In genomic region chr9:128729302-128729701, GRCh38 we compare ENCODE assay signal across 21 cellular contexts. TPM values are rescaled to one million over a fixed set of nuclear protein-coding genes. Genes with fewer than 3 reads are reported as not detected.
DNase-seq lines count a peak whose midpoint lies in the region; ATAC-seq and TF ChIP-seq lines count a peak whose summit lies in the region.
"Had no signal": no experiment of that assay in that cellular context is flagged by ENCODE, and none has a peak within 500 bp of the region (broad histone marks: within the 10 kb centered on the region; RNA-seq: fewer than 3 reads in every experiment).

No MANE protein-coding gene starts in this region.

- TF ChIP-seq CTCF in endodermal cell (conservative IDR thresholded peaks at IDR 0.05) (no peak), mucosa of descending colon (IDR thresholded peaks at IDR 0.05) (no peak)

- H3K4me2 ChIP-seq in BLaER1 treated with 17β-estradiol and CSF1 and Interleukin-3, amounts not matched to agents 10 nM and 100 nM: peak overlapping the region; percentile 7 to 75 (median 64); a peak in 18 of 22 replicates
- H3K4me2 ChIP-seq: KMS-11 had no signal

- peaks cover 10% of the 10 kb centered on the region for H3K4me1 Mint-ChIP-seq in endodermal cell
- peaks cover 12 to 18% of the 10 kb centered on the region in 2 donors for H3K4me1 Mint-ChIP-seq in immature natural killer cell

- H3K27me3 Mint-ChIP-seq in endodermal cell (ENCODE audit: insufficient read depth) (no peaks in the 10 kb centered on the region), immature natural killer cell (ENCODE audit: low read depth in 3 of 3) (peaks cover under 1 to 8% (median 5%) of the 10 kb centered on the region in 3 donors)
- H3K27me3 Mint-ChIP-seq: activated naive CD4-positive, alpha-beta T cell treated with anti-CD3 and anti-CD28 coated beads, Interleukin-2, amount 50 U/mL, for 24 hours had no signal

- H3K9ac ChIP-seq in BLaER1 treated with 17β-estradiol and CSF1 and Interleukin-3, amounts not matched to agents 10 nM and 100 nM: peak overlapping the region in 9 of 11 experiments; percentile 0 to 56 (median 34); a peak in 12 of 22 replicates
- no peak overlapping the region for H3K9ac ChIP-seq in endodermal cell (ENCODE audit: extremely low read depth, low read length, poor library complexity, severe bottlenecking)
- H3K9ac ChIP-seq: KMS-11 had no signal

- no peak overlapping the region for H3K4me3 ChIP-seq in BLaER1 treated with 17β-estradiol and CSF1 and Interleukin-3, amounts not matched to agents 10 nM and 100 nM
- H3K4me3 ChIP-seq in endodermal cell (ENCODE audit: low read length) (no peak overlapping the region), mucosa of descending colon (no peak overlapping the region)
- H3K4me3 ChIP-seq: cardiac muscle cell, SJCRH30, upper lobe of left lung had no signal

- no peaks in the 10 kb centered on the region for H3K9me3 ChIP-seq in BLaER1 treated with 17β-estradiol and CSF1 and Interleukin-3, amounts not matched to agents 10 nM and 100 nM (replicated peaks in 1 of 11)
- no peaks in the 10 kb centered on the region for H3K9me3 ChIP-seq in endodermal cell (ENCODE audit: control insufficient read depth, low read length)
- H3K9me3 ChIP-seq in mucosa of descending colon: no peaks in the 10 kb centered on the region
- H3K9me3 ChIP-seq: SJCRH30, upper lobe of left lung had no signal

- peak overlapping the region in 8 of 11 experiments; percentile 17 to 58 (median 34); a peak in 12 of 22 replicates for H3K27ac ChIP-seq in BLaER1 treated with 17β-estradiol and CSF1 and Interleukin-3, amounts not matched to agents 10 nM and 100 nM
- no peak overlapping the region for H3K27ac ChIP-seq in endodermal cell (ENCODE audit: low read depth, low read length)
- H3K27ac ChIP-seq: cardiac muscle cell, KMS-11, SJCRH30, upper lobe of left lung had no signal

- H3K4me1 ChIP-seq in BLaER1 treated with 17β-estradiol and CSF1 and Interleukin-3, amounts not matched to agents 10 nM and 100 nM: peaks cover 24 to 66% (median 61%) of the 10 kb centered on the region in 10 experiments
- H3K4me1 ChIP-seq in endodermal cell (ENCODE audit: control insufficient read depth, insufficient read depth, low read length) (no peaks in the 10 kb centered on the region), mucosa of descending colon (ENCODE audit: low read depth) (peaks cover 7% of the 10 kb centered on the region)
- H3K4me1 ChIP-seq: SJCRH30 had no signal

- intact Hi-C loops in mucosa of descending colon (cut with DNase I, micrococcal nuclease): no loop called here

- no peaks in the 10 kb centered on the region; a peak in 1 of 22 replicates for H4K20me1 ChIP-seq in BLaER1 treated with 17β-estradiol and CSF1 and Interleukin-3, amounts not matched to agents 10 nM and 100 nM

- H3K4me3 Mint-ChIP-seq in endodermal cell (no peak overlapping the region), immature natural killer cell (no peak overlapping the region)
- H3K4me3 Mint-ChIP-seq: activated naive CD4-positive, alpha-beta T cell treated with anti-CD3 and anti-CD28 coated beads, Interleukin-2, amount 50 U/mL, for 24 hours; CD8-positive, alpha-beta T cell; H9 had no signal

- DNase-seq in D341Med (ENCODE audit: low spot score) (peak; percentile 67), NCI-H524 treated with DMSO at 0.1 percent for 48 hours (lab: John Stamatoyannopoulos, UW) (peak; percentile 95), endodermal cell (peak; percentile 64), immature natural killer cell (no peak), NCI-H187 treated with DMSO at 0.1 percent for 48 hours (lab: John Stamatoyannopoulos, UW) (no peak), mucosa of descending colon (no peak)
- DNase-seq: activated CD4-positive, alpha-beta T cell treated with anti-CD3 and anti-CD28 coated beads for 4 hours; CD8-positive, alpha-beta T cell; dermis blood vessel endothelial cell; H9; NCI-H1436 treated with DMSO at 0.1 percent for 48 hours; NCI-H226; NK-92 treated with Interleukin-12 subunit alpha and Interleukin-12 subunit beta, amount 100 ng/mL, for 24 hours; SJCRH30; upper lobe of left lung had no signal

- H3K27me3 ChIP-seq in BLaER1 treated with 17β-estradiol and CSF1 and Interleukin-3, amounts not matched to agents 10 nM and 100 nM: no peaks in the 10 kb centered on the region
- H3K27me3 ChIP-seq in endodermal cell (ENCODE audit: control insufficient read depth, insufficient read depth, low read length, poor library complexity, severe bottlenecking): no peaks in the 10 kb centered on the region
- H3K27me3 ChIP-seq: cardiac muscle cell, SJCRH30, upper lobe of left lung had no signal

- ATAC-seq in GM19351 (IDR thresholded peaks at IDR 0.05; ENCODE audit: unreplicated experiment) (no peak), mucosa of descending colon (no peak)
- ATAC-seq: CD8-positive, alpha-beta T cell; Panc1 had no signal

- H3K36me3 ChIP-seq in BLaER1 treated with 17β-estradiol and CSF1 and Interleukin-3, amounts not matched to agents 10 nM and 100 nM: peaks cover 0 to 21% (median 11%) of the 10 kb centered on the region in 11 experiments; a peak in 9 of 22 replicates
- peaks cover 11% of the 10 kb centered on the region for H3K36me3 ChIP-seq in endodermal cell (ENCODE audit: control insufficient read depth, insufficient read depth, low read length)
- peaks cover under 1% of the 10 kb centered on the region for H3K36me3 ChIP-seq in mucosa of descending colon (ENCODE audit: low read depth)
- H3K36me3 ChIP-seq: cardiac muscle cell, SJCRH30 had no signal

- H3K27ac Mint-ChIP-seq in endodermal cell: peak overlapping the region; percentile 31
- H3K27ac Mint-ChIP-seq in immature natural killer cell: no peak overlapping the region
- H3K27ac Mint-ChIP-seq: CD8-positive, alpha-beta T cell had no signal

- WGBS in endodermal cell (ENCODE audit: insufficient coverage in 1 of 2, insufficient read length in 1 of 2), 2 experiments: 85 to 88% methylated on average over 3 to 5 of the region's 5 CpGs

- no peaks in the 10 kb centered on the region for H3K9me3 Mint-ChIP-seq in endodermal cell
- no peaks in the 10 kb centered on the region for H3K9me3 Mint-ChIP-seq in immature natural killer cell
- H3K9me3 Mint-ChIP-seq: activated naive CD4-positive, alpha-beta T cell treated with anti-CD3 and anti-CD28 coated beads, Interleukin-2, amount 50 U/mL, for 24 hours; CD8-positive, alpha-beta T cell; H9 had no signal

- peaks cover 9% of the 10 kb centered on the region for H3K36me3 Mint-ChIP-seq in endodermal cell (ENCODE audit: low read depth)
- H3K36me3 Mint-ChIP-seq in immature natural killer cell: peaks cover 0 to 2% (median 0%) of the 10 kb centered on the region in 3 donors
- H3K36me3 Mint-ChIP-seq: activated naive CD4-positive, alpha-beta T cell treated with anti-CD3 and anti-CD28 coated beads, Interleukin-2, amount 50 U/mL, for 24 hours had no signal

RNA-seq across cellular contexts. Expression of gene ZDHHC12, which starts 5.4 kb away (rescaled TPM):
- total RNA-seq in endodermal cell: 10 to 100 TPM; 50.5 to 59.6 TPM
- 27.6 TPM for polyA plus RNA-seq in endodermal cell (2013, experiment 1 of 2)
- polyA plus RNA-seq in endodermal cell (2013, experiment 2 of 2): 26.7 TPM
- polyA plus RNA-seq in immature natural killer cell: 10 to 100 TPM; 63.7 to 76.6 (median 66.6) TPM
- 10 to 100 TPM; 33.0 to 89.5 (median 76.8) TPM for total RNA-seq in mucosa of descending colon

RNA-seq across cellular contexts. Expression of gene PKN3, which starts 27.0 kb away (rescaled TPM):
- total RNA-seq in endodermal cell: 10 to 100 TPM; 26.0 to 27.2 TPM
- polyA plus RNA-seq in endodermal cell (2013, experiment 1 of 2): 17.5 TPM
- polyA plus RNA-seq in endodermal cell (2013, experiment 2 of 2): 17.8 TPM
- 1 to 10 TPM; 2.1 to 3.9 (median 2.9) TPM for polyA plus RNA-seq in immature natural killer cell
- 1 to 10 TPM; 2.5 to 4.9 (median 3.8) TPM for total RNA-seq in mucosa of descending colon

RNA-seq across cellular contexts. Expression of gene SET, which starts 40.3 kb away (rescaled TPM):
- total RNA-seq in endodermal cell (100 to 1,000 TPM; 762 to 795 TPM), mucosa of descending colon (100 to 1,000 TPM; 174 to 272 (median 212) TPM)
- 715 TPM for polyA plus RNA-seq in endodermal cell (2013, experiment 1 of 2)
- polyA plus RNA-seq in endodermal cell (2013, experiment 2 of 2): 707 TPM
- 100 to 1,000 TPM; 151 to 233 (median 232) TPM for polyA plus RNA-seq in immature natural killer cell

RNA-seq across cellular contexts. Expression of gene ZER1, which starts 42.4 kb away (rescaled TPM):
- total RNA-seq in endodermal cell (10 to 100 TPM; 33.0 to 33.8 TPM), mucosa of descending colon (10 to 100 TPM; 54.7 to 71.3 (median 68.8) TPM)
- 23.8 TPM for polyA plus RNA-seq in endodermal cell (2013, experiment 1 of 2)
- polyA plus RNA-seq in endodermal cell (2013, experiment 2 of 2): 22.5 TPM
- 10 to 100 TPM; 28.5 to 51.5 (median 43.0) TPM for polyA plus RNA-seq in immature natural killer cell

RNA-seq across cellular contexts. Expression of gene TBC1D13, which starts 57.8 kb away (rescaled TPM):
- total RNA-seq in endodermal cell (10 to 100 TPM; 30.2 to 34.3 TPM), mucosa of descending colon (10 to 100 TPM; 20.6 to 30.6 (median 25.9) TPM)
- polyA plus RNA-seq in endodermal cell (2013, experiment 1 of 2): 30.9 TPM
- 27.1 TPM for polyA plus RNA-seq in endodermal cell (2013, experiment 2 of 2)
- 10 to 100 TPM; 16.4 to 30.7 (median 19.4) TPM for polyA plus RNA-seq in immature natural killer cell

Comparison
In these comparisons a context has a peak if more than half of its experiments do, and no peak if none do; other contexts are left out.
1. DNase-seq: peak in D341Med (single experiment), NCI-H524 treated with DMSO at 0.1 percent for 48 hours (single experiment) and endodermal cell (single experiment); none in immature natural killer cell (0 of 3), NCI-H187 treated with DMSO at 0.1 percent for 48 hours (single experiment) and mucosa of descending colon (0 of 3).
2. RNA of gene PKN3, which starts 27.0 kb away (total RNA-seq): 26.0 to 27.2 TPM in endodermal cell; 2.5 to 4.9 TPM in mucosa of descending colon; every median in the first group is over 4 times any median in the second.